Comparison of ENCODE assay signal across 26 cellular contexts in genomic region chr6:28333599-28334018, GRCh38. TPM values are rescaled to one million over a fixed set of nuclear protein-coding genes. Genes with fewer than 3 reads are reported as not detected.
DNase-seq lines count a peak whose midpoint lies in the region; ATAC-seq and TF ChIP-seq lines count a peak whose summit lies in the region.
"Had no signal": no experiment of that assay in that cellular context is flagged by ENCODE, and none has a peak within 500 bp of the region (broad histone marks: within the 10 kb centered on the region; RNA-seq: fewer than 3 reads in every experiment).

No MANE protein-coding gene starts in this region.

- 93% methylated on average over 1 of the region's 1 CpG for WGBS in esophagus muscularis mucosa

- no peak for ATAC-seq in CD4-positive, alpha-beta T cell (ENCODE audit: poor library complexity)
- no peak for ATAC-seq in GM23338
- ATAC-seq in GM18907 (IDR thresholded peaks at IDR 0.05; ENCODE audit: unreplicated experiment): no peak
- ATAC-seq: stimulated activated naive B cell treated with anti-CD40 and anti-IgM and Interleukin-4, amounts not matched to agents 10 μg/mL and 1 μg/mL and 100 μg/mL, for 72 hours had no signal

- no peak overlapping the region for H3K27ac Mint-ChIP-seq in CD4-positive, alpha-beta T cell
- H3K27ac Mint-ChIP-seq in GM23338 (peak overlapping the region; percentile 22; the same call in 1 of the 2 replicates), progenitor cell of endocrine pancreas (peak overlapping the region; percentile 25)
- H3K27ac Mint-ChIP-seq: activated naive CD8-positive, alpha-beta T cell treated with anti-CD3 and anti-CD28 coated beads, Interleukin-2, amount 10 ng/mL, durations not matched to agents 7 days and 5 days; H9; T-helper 2 cell treated with Interferon-gamma antibody and Interleukin-4, amounts not matched to agents 5 μg/mL and 100 μg/mL, for 36 hours had no signal

- no peak overlapping the region for H3K4me2 ChIP-seq in GM23338
- H3K4me2 ChIP-seq in osteoblast (ENCODE audit: insufficient read depth, low read length): no peak overlapping the region

- H3K4me1 ChIP-seq in GM23338 (ENCODE audit: insufficient read depth) (peaks cover 9% of the 10 kb centered on the region), esophagus muscularis mucosa (peaks cover 11 to 35% (median 26%) of the 10 kb centered on the region in 4 donors), osteoblast (ENCODE audit: insufficient read depth, low read length) (peaks cover 9% of the 10 kb centered on the region)

- peaks cover 3% of the 10 kb centered on the region; the same call in 1 of the 2 replicates for H3F3A ChIP-seq in GM23338 (replicated peaks; ENCODE audit: low read depth)

- TF ChIP-seq CTCF in CD4-positive, alpha-beta T cell (IDR thresholded peaks at IDR 0.05): no peak
- TF ChIP-seq CTCF in GM23338 (conservative IDR thresholded peaks at IDR 0.05; ENCODE audit: low read depth in 2 of 2) (no peak), esophagus muscularis mucosa (IDR thresholded peaks at IDR 0.05) (no peak), progenitor cell of endocrine pancreas (IDR thresholded peaks at IDR 0.05; ENCODE audit: unreplicated experiment) (no peak), osteoblast (IDR thresholded peaks at IDR 0.05; ENCODE audit: extremely low read depth, low read depth, low read length) (no peak)

- no peaks in the 10 kb centered on the region for H3K27me3 Mint-ChIP-seq in CD4-positive, alpha-beta T cell
- no peaks in the 10 kb centered on the region for H3K27me3 Mint-ChIP-seq in GM23338 (ENCODE audit: insufficient read depth, low read depth, poor library complexity)
- H3K27me3 Mint-ChIP-seq in progenitor cell of endocrine pancreas: no peaks in the 10 kb centered on the region
- H3K27me3 Mint-ChIP-seq: activated naive CD8-positive, alpha-beta T cell treated with anti-CD3 and anti-CD28 coated beads, Interleukin-2, amount 10 ng/mL, durations not matched to agents 7 days and 5 days; stimulated activated naive B cell treated with anti-CD40 and anti-IgM and Interleukin-4, amounts not matched to agents 10 μg/mL and 1 μg/mL and 100 μg/mL, for 72 hours had no signal

- POLR2A ChIA-PET in CD4-positive, alpha-beta T cell (lab: Charles Lee): interaction anchor here (0.7 kb wide), 1 partner anchor 67 kb away, joined by 3 read pairs; the partner anchor contains the start of gene ZSCAN26

- H3K36me3 Mint-ChIP-seq in CD4-positive, alpha-beta T cell (ENCODE audit: low read depth): peaks cover 7% of the 10 kb centered on the region
- H3K36me3 Mint-ChIP-seq in GM23338 (ENCODE audit: low read depth) (peaks cover 10% of the 10 kb centered on the region), progenitor cell of endocrine pancreas (ENCODE audit: insufficient read depth) (peaks cover 20% of the 10 kb centered on the region)

- H3K9me3 Mint-ChIP-seq in CD4-positive, alpha-beta T cell: peaks cover 3% of the 10 kb centered on the region
- H3K9me3 Mint-ChIP-seq in GM23338 (peaks cover 9% of the 10 kb centered on the region), progenitor cell of endocrine pancreas (ENCODE audit: low read depth) (peaks cover 37% of the 10 kb centered on the region)

- intact Hi-C loops in CD4-positive, alpha-beta T cell (cut with DNase I, micrococcal nuclease): loop anchor here in 1 of 2 experiments (10.0 kb wide), 1 partner anchor 111 kb away; the partner anchor contains the start of gene ZSCAN23
- intact Hi-C loops in esophagus muscularis mucosa (cut with DNase I): loop anchor here (5.0 kb wide), 1 partner anchor 51 kb away; the partner anchor contains the start of gene PGBD1

- H4K20me1 ChIP-seq in GM23338 (replicated peaks; ENCODE audit: insufficient read depth): no peaks in the 10 kb centered on the region
- no peaks in the 10 kb centered on the region for H4K20me1 ChIP-seq in osteoblast (ENCODE audit: insufficient read depth, low read length)

- no peak overlapping the region for H2AFZ ChIP-seq in GM23338
- no peak overlapping the region for H2AFZ ChIP-seq in osteoblast (ENCODE audit: low read length)

- H3K36me3 ChIP-seq in GM23338 (ENCODE audit: insufficient read depth): no peaks in the 10 kb centered on the region; the same call in 1 of the 2 replicates
- H3K36me3 ChIP-seq in esophagus muscularis mucosa: peaks cover 4 to 10% (median 8%) of the 10 kb centered on the region in 4 donors
- H3K36me3 ChIP-seq in osteoblast (ENCODE audit: insufficient read depth, low read length): no peaks in the 10 kb centered on the region
- H3K36me3 ChIP-seq: BE2C, suprapubic skin had no signal

- no peaks in the 10 kb centered on the region for H3K9me2 ChIP-seq in GM23338 (ENCODE audit: insufficient read depth)

- no peak for TF ChIP-seq EP300 in esophagus muscularis mucosa (IDR thresholded peaks at IDR 0.05)

- TF ChIP-seq POLR2A in esophagus muscularis mucosa (IDR thresholded peaks at IDR 0.05; ENCODE audit: low read depth): no peak

- no peak overlapping the region for H3K27ac ChIP-seq in CD4-positive, alpha-beta T cell (ENCODE audit: low read depth, low read length)
- H3K27ac ChIP-seq in GM23338 (ENCODE audit: low read depth) (no peak overlapping the region), esophagus muscularis mucosa (replicated peaks in 1 of 4) (peak overlapping the region in 3 of 4 donors; percentile 3 to 96 (median 96)), osteoblast (ENCODE audit: low read depth, low read length) (no peak overlapping the region)
- H3K27ac ChIP-seq: coronary artery, skin epidermis, suprapubic skin, vagina, VCaP had no signal

- CTCF ChIA-PET in CD4-positive, alpha-beta T cell (lab: Charles Lee): interaction anchor here (0.6 kb wide), 1 partner anchor 65 kb away, joined by 3 read pairs; no protein-coding TSS in a partner anchor

- H3K4me1 Mint-ChIP-seq in CD4-positive, alpha-beta T cell (ENCODE audit: low read depth): peaks cover 5% of the 10 kb centered on the region
- H3K4me1 Mint-ChIP-seq in GM23338: peaks cover 9% of the 10 kb centered on the region
- H3K4me1 Mint-ChIP-seq in progenitor cell of endocrine pancreas (ENCODE audit: low read depth): peaks cover 7% of the 10 kb centered on the region

- DNase-seq in CD4-positive, alpha-beta T cell: no peak
- DNase-seq in GM23338 (ENCODE audit: low spot score) (no peak), esophagus muscularis mucosa (ENCODE audit: extremely low spot score) (no peak), progenitor cell of endocrine pancreas (ENCODE audit: low spot score, unreplicated experiment) (no peak), osteoblast (ENCODE audit: insufficient read length, low spot score, missing footprints) (no peak), NCI-H510A treated with DMSO at 0.1 percent for 48 hours (lab: John Stamatoyannopoulos, UW) (no peak)
- DNase-seq: activated CD4-positive, alpha-beta T cell treated with anti-CD3 and anti-CD28 coated beads for 4 hours; activated effector memory CD4-positive, alpha-beta T cell treated with Interleukin-2 at 50 U/mL for 16 hours; activated naive CD8-positive, alpha-beta T cell treated with anti-CD3 and anti-CD28 coated beads, Interleukin-2, amount 10 ng/mL, durations not matched to agents 7 days and 5 days; BE2C; caudate nucleus; DMS153; effector CD8-positive, alpha-beta T cell; H9; Karpas-422; NCI-H146; NCI-H774; SHP77 treated with DMSO at 0.1 percent for 48 hours; stimulated activated naive B cell treated with anti-CD40 and anti-IgM and Interleukin-4, amounts not matched to agents 10 μg/mL and 1 μg/mL and 100 μg/mL, for 72 hours had no signal

- peak overlapping the region; percentile 76 for H3K4me3 Mint-ChIP-seq in CD4-positive, alpha-beta T cell
- H3K4me3 Mint-ChIP-seq in GM23338: peak overlapping the region; percentile 18; the same call in 1 of the 3 replicates
- H3K4me3 Mint-ChIP-seq in progenitor cell of endocrine pancreas (ENCODE audit: low read depth): no peak overlapping the region
- H3K4me3 Mint-ChIP-seq: H9; stimulated activated naive B cell treated with anti-CD40 and anti-IgM and Interleukin-4, amounts not matched to agents 10 μg/mL and 1 μg/mL and 100 μg/mL, for 72 hours had no signal

- no peaks in the 10 kb centered on the region for H3K27me3 ChIP-seq in CD4-positive, alpha-beta T cell (ENCODE audit: control insufficient read depth, insufficient read depth, low read length)
- H3K27me3 ChIP-seq in GM23338 (ENCODE audit: insufficient read depth): no peaks in the 10 kb centered on the region
- no peaks in the 10 kb centered on the region for H3K27me3 ChIP-seq in esophagus muscularis mucosa
- no peaks in the 10 kb centered on the region for H3K27me3 ChIP-seq in osteoblast (ENCODE audit: insufficient read depth, low read length)
- H3K27me3 ChIP-seq: BE2C, suprapubic skin, vagina had no signal

- H3K4me3 ChIP-seq in GM23338 (no peak overlapping the region), esophagus muscularis mucosa (no peak overlapping the region), osteoblast (ENCODE audit: insufficient read depth, low read length) (no peak overlapping the region)
- H3K4me3 ChIP-seq: coronary artery, skin epidermis, suprapubic skin, vagina had no signal

- H3K79me2 ChIP-seq in GM23338 (replicated peaks; ENCODE audit: insufficient read depth) (0 out of 2 replicates have a peak, but pooled peaks cover 4% of the 10 kb centered on the region), osteoblast (ENCODE audit: insufficient read depth, low read length) (no peaks in the 10 kb centered on the region)

- H3K9me3 ChIP-seq in CD4-positive, alpha-beta T cell (ENCODE audit: control insufficient read depth, low read length): no peaks in the 10 kb centered on the region
- H3K9me3 ChIP-seq in esophagus muscularis mucosa (peaks cover 0 to 6% (median 0%) of the 10 kb centered on the region in 4 donors), osteoblast (ENCODE audit: low read depth, low read length) (no peaks in the 10 kb centered on the region)
- H3K9me3 ChIP-seq: BE2C, suprapubic skin, vagina had no signal

TF ChIP-seq in GM23338, 12 proteins besides CTCF, POLR2A, EP300 and RAD21 (continues in another document):
- TF ChIP-seq STAT1 (IDR thresholded peaks at IDR 0.05; ENCODE audit: unreplicated experiment): no peak

RNA-seq across cellular contexts. Expression of gene ZSCAN31, which starts 2.3 kb away (rescaled TPM):
- total RNA-seq in CD4-positive, alpha-beta T cell: 1 to 10 TPM in 1 of 2 experiments, under 1 TPM in 1; 0.88 to 1.1 TPM
- 4.7 and 12.1 TPM in 2 replicates for total RNA-seq in GM23338 (2014; rRNA removed; shearing (Covaris generic))
- polyA plus RNA-seq in GM23338 (2016; fragmentation: Nextera tagmentation; extraction: Ambion mirVana): 2.8 and 3.1 TPM in 2 replicates
- total RNA-seq in esophagus muscularis mucosa (10 to 100 TPM; 13.1 to 39.1 (median 24.1) TPM), progenitor cell of endocrine pancreas (4.7 and 6.1 TPM in 2 replicates), osteoblast (16.5 and 19.9 TPM in 2 replicates)

RNA-seq across cellular contexts. Expression of gene ZKSCAN3, which starts 16.1 kb away (rescaled TPM):
- under 1 TPM; 0.88 to 0.89 TPM for total RNA-seq in CD4-positive, alpha-beta T cell
- 4.3 and 7.6 TPM in 2 replicates for total RNA-seq in GM23338 (2014; rRNA removed; shearing (Covaris generic))
- polyA plus RNA-seq in GM23338 (2016; fragmentation: Nextera tagmentation; extraction: Ambion mirVana): 2.8 and 3.0 TPM in 2 replicates
- 10 to 100 TPM in 1 of 4 donors, 1 to 10 TPM in 3; 2.8 to 10.4 (median 6.4) TPM for total RNA-seq in esophagus muscularis mucosa
- 17.9 and 19.7 TPM in 2 replicates for total RNA-seq in progenitor cell of endocrine pancreas
- total RNA-seq in osteoblast: 2.9 and 3.5 TPM in 2 replicates

RNA-seq across cellular contexts. Expression of gene PGBD1, which starts 52.2 kb away (rescaled TPM):
- total RNA-seq in CD4-positive, alpha-beta T cell: 1 to 10 TPM; 1.3 to 1.4 TPM
- total RNA-seq in GM23338 (2014; rRNA removed; shearing (Covaris generic)): 8.4 and 10.5 TPM in 2 replicates
- 6.0 and 7.5 TPM in 2 replicates for polyA plus RNA-seq in GM23338 (2016; fragmentation: Nextera tagmentation; extraction: Ambion mirVana)
- total RNA-seq in esophagus muscularis mucosa: 1 to 10 TPM; 5.8 to 8.7 (median 7.1) TPM
- 11.4 and 11.7 TPM in 2 replicates for total RNA-seq in progenitor cell of endocrine pancreas
- 6.2 and 8.0 TPM in 2 replicates for total RNA-seq in osteoblast

Comparison
In these comparisons a context has a peak if more than half of its experiments do, and no peak if none do; other contexts are left out.
1. H3K27ac ChIP-seq: peak in esophagus muscularis mucosa (3 of 4); none in CD4-positive, alpha-beta T cell (single experiment), GM23338 (single experiment) and osteoblast (single experiment).